ENCODE assay signal across 2 cellular contexts in the genomic region with DNA sequence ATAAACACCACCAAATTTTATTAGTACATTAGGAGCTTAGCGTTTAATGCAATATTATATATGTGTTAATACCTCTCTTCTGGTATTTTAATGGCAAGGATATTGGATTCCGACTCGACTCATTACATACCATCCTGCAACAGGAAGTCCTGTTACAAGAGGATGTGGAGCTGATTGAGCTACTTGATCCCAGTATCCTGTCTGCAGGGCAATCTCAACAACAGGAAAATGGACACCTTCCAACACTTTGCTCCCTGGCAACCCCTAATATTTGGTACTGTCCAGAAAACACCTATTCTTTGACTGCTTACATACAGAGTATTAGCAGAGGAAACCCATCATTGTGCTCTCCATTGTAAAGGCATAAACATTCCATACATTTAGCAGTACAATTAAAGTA.
A peak's percentile ranks its signal among the peaks of the same experiment; 100 is the strongest.
TF ChIP-seq lines count a peak whose summit lies in the region.

No MANE protein-coding gene starts in this region.

TF ChIP-seq in liver, 16 proteins besides CTCF, POLR2A, EP300 and RAD21:
- TF ChIP-seq, protein P1, sequence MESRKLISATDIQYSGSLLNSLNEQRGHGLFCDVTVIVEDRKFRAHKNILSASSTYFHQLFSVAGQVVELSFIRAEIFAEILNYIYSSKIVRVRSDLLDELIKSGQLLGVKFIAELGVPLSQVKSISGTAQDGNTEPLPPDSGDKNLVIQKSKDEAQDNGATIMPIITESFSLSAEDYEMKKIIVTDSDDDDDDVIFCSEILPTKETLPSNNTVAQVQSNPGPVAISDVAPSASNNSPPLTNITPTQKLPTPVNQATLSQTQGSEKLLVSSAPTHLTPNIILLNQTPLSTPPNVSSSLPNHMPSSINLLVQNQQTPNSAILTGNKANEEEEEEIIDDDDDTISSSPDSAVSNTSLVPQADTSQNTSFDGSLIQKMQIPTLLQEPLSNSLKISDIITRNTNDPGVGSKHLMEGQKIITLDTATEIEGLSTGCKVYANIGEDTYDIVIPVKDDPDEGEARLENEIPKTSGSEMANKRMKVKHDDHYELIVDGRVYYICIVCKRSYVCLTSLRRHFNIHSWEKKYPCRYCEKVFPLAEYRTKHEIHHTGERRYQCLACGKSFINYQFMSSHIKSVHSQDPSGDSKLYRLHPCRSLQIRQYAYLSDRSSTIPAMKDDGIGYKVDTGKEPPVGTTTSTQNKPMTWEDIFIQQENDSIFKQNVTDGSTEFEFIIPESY (IDR thresholded peaks at IDR 0.05), result no peak
- TF ChIP-seq NR2F2 (IDR thresholded peaks at IDR 0.05), result peak; percentile 43

TF ChIP-seq in HepG2, 621 proteins besides CTCF, POLR2A, EP300 and RAD21:
- TF ChIP-seq KLF13 (CRISPR knock-in tag; IDR thresholded peaks at IDR 0.05) (no peak), HOXA3 (CRISPR knock-in tag; IDR thresholded peaks at IDR 0.05) (no peak), NKX3-1 (CRISPR knock-in tag; IDR thresholded peaks at IDR 0.05) (no peak), MATR3 (CRISPR knock-in tag; IDR thresholded peaks at IDR 0.05) (no peak)
- TF ChIP-seq, protein P2, sequence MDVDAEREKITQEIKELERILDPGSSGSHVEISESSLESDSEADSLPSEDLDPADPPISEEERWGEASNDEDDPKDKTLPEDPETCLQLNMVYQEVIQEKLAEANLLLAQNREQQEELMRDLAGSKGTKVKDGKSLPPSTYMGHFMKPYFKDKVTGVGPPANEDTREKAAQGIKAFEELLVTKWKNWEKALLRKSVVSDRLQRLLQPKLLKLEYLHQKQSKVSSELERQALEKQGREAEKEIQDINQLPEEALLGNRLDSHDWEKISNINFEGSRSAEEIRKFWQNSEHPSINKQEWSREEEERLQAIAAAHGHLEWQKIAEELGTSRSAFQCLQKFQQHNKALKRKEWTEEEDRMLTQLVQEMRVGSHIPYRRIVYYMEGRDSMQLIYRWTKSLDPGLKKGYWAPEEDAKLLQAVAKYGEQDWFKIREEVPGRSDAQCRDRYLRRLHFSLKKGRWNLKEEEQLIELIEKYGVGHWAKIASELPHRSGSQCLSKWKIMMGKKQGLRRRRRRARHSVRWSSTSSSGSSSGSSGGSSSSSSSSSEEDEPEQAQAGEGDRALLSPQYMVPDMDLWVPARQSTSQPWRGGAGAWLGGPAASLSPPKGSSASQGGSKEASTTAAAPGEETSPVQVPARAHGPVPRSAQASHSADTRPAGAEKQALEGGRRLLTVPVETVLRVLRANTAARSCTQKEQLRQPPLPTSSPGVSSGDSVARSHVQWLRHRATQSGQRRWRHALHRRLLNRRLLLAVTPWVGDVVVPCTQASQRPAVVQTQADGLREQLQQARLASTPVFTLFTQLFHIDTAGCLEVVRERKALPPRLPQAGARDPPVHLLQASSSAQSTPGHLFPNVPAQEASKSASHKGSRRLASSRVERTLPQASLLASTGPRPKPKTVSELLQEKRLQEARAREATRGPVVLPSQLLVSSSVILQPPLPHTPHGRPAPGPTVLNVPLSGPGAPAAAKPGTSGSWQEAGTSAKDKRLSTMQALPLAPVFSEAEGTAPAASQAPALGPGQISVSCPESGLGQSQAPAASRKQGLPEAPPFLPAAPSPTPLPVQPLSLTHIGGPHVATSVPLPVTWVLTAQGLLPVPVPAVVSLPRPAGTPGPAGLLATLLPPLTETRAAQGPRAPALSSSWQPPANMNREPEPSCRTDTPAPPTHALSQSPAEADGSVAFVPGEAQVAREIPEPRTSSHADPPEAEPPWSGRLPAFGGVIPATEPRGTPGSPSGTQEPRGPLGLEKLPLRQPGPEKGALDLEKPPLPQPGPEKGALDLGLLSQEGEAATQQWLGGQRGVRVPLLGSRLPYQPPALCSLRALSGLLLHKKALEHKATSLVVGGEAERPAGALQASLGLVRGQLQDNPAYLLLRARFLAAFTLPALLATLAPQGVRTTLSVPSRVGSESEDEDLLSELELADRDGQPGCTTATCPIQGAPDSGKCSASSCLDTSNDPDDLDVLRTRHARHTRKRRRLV (CRISPR knock-in tag; IDR thresholded peaks at IDR 0.05), result no peak
- TF ChIP-seq, protein P3, sequence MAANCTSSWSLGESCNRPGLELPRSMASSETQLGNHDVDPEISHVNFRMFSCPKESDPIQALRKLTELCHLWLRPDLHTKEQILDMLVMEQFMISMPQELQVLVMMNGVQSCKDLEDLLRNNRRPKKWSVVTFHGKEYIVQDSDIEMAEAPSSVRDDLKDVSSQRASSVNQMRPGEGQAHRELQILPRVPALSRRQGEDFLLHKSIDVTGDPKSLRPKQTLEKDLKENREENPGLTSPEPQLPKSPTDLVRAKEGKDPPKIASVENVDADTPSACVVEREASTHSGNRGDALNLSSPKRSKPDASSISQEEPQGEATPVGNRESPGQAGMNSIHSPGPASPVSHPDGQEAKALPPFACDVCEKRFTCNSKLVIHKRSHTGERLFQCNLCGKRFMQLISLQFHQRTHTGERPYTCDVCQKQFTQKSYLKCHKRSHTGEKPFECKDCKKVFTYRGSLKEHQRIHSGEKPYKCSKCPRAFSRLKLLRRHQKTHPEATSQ (CRISPR knock-in tag; IDR thresholded peaks at IDR 0.05; ENCODE audit: borderline replicate concordance), result no peak
- TF ChIP-seq, protein P4, sequence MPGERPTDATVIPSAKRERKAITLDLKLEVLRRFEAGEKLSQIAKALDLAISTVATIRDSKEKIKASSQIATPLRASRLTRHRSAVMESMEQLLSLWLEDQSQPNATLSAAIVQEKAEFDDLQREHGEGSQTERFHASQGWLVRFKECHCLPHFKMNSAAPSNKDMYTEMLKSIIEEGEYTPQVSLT (CRISPR knock-in tag; IDR thresholded peaks at IDR 0.05; ENCODE audit: borderline replicate concordance, low read depth), result no peak
TF ChIP-seq in HepG2: peak in this region for 0.
